Comparison of ENCODE assay signal across 10 cellular contexts in genomic region chr7:47783456-47784240, GRCh38.
DNase-seq lines count a peak whose midpoint lies in the region; ATAC-seq, FAIRE-seq and TF ChIP-seq lines count a peak whose summit lies in the region.
"Had no signal": no experiment of that assay in that cellular context is flagged by ENCODE, and none has a peak within 500 bp of the region (broad histone marks: within the 10 kb centered on the region; RNA-seq: fewer than 3 reads in every experiment).

No MANE protein-coding gene starts in this region.

- H3K4me1 Mint-ChIP-seq in astrocyte (ENCODE audit: low read depth, unreplicated experiment) = peaks cover 60% of the 10 kb centered on the region
- no peaks in the 10 kb centered on the region for H3K4me1 Mint-ChIP-seq in activated T-cell treated with anti-CD3 and anti-CD28 coated beads, Interleukin-2, amount 50 U/mL, for 72 hours (ENCODE audit: low read depth)
- H3K4me1 Mint-ChIP-seq: activated naive CD4-positive, alpha-beta T cell treated with anti-CD3 and anti-CD28 coated beads, Interleukin-2, amount 50 U/mL, for 24 hours had no signal

- peak overlapping the region; percentile 99 for H3K27ac Mint-ChIP-seq in astrocyte (ENCODE audit: unreplicated experiment)
- no peak overlapping the region for H3K27ac Mint-ChIP-seq in activated T-cell treated with anti-CD3 and anti-CD28 coated beads, Interleukin-2, amount 50 U/mL, for 72 hours
- H3K27ac Mint-ChIP-seq: activated naive CD4-positive, alpha-beta T cell treated with anti-CD3 and anti-CD28 coated beads, Interleukin-2, amount 50 U/mL, for 24 hours had no signal

- TF ChIP-seq CTCF in astrocyte (IDR thresholded peaks at IDR 0.05; ENCODE audit: insufficient read depth, low read depth, low read length) (no peak), right atrium auricular region (IDR thresholded peaks at IDR 0.05) (no peak)

- no peaks in the 10 kb centered on the region for H4K20me1 ChIP-seq in astrocyte (ENCODE audit: insufficient read depth, low read length)

- H3K27ac ChIP-seq in astrocyte (ENCODE audit: low read depth, low read length) (peak overlapping the region; percentile 99), right atrium auricular region (peak overlapping the region; percentile 72 to 74), skeletal muscle tissue (ENCODE audit: low read depth, low read length) (peak overlapping the region; percentile 21)

- H3K36me3 Mint-ChIP-seq in astrocyte (ENCODE audit: low read depth, unreplicated experiment) = no peaks in the 10 kb centered on the region
- H3K36me3 Mint-ChIP-seq in activated T-cell treated with anti-CD3 and anti-CD28 coated beads, Interleukin-2, amount 50 U/mL, for 72 hours (ENCODE audit: insufficient read depth in 2 of 2) = no peaks in the 10 kb centered on the region
- H3K36me3 Mint-ChIP-seq: activated naive CD4-positive, alpha-beta T cell treated with anti-CD3 and anti-CD28 coated beads, Interleukin-2, amount 50 U/mL, for 24 hours had no signal

- peak; percentile 76 for FAIRE-seq in astrocyte (lab: Jason Lieb, UNC)

- H3K9ac ChIP-seq in astrocyte (ENCODE audit: low read length) (peak overlapping the region; percentile 79), skeletal muscle tissue (ENCODE audit: low read depth in 1 of 3, low read length in 3 of 3) (peak overlapping the region in 1 of 3 donors; percentile 30)

- peak; percentile 100 for DNase-seq in H4 (ENCODE audit: low spot score)
- peak; percentile 99 for DNase-seq in astrocyte (ENCODE audit: low read depth)
- no peak for DNase-seq in right atrium auricular region (ENCODE audit: low spot score)
- no peak for DNase-seq in T-helper 9 cell
- no peak for DNase-seq in activated T-cell treated with anti-CD3 and anti-CD28 coated beads, Interleukin-2, amount 50 U/mL, for 72 hours
- DNase-seq in ureter (ENCODE audit: low spot score) = no peak
- DNase-seq: nucleus accumbens had no signal

- peaks cover 1% of the 10 kb centered on the region for H3K9me3 Mint-ChIP-seq in astrocyte (ENCODE audit: unreplicated experiment)
- no peaks in the 10 kb centered on the region for H3K9me3 Mint-ChIP-seq in activated T-cell treated with anti-CD3 and anti-CD28 coated beads, Interleukin-2, amount 50 U/mL, for 72 hours
- H3K9me3 Mint-ChIP-seq: activated naive CD4-positive, alpha-beta T cell treated with anti-CD3 and anti-CD28 coated beads, Interleukin-2, amount 50 U/mL, for 24 hours had no signal

- H3K9me3 ChIP-seq in astrocyte (ENCODE audit: insufficient read depth, low read depth, low read length) = no peaks in the 10 kb centered on the region
- H3K9me3 ChIP-seq in right atrium auricular region = no peaks in the 10 kb centered on the region
- H3K9me3 ChIP-seq in skeletal muscle tissue (ENCODE audit: control insufficient read depth in 3 of 3, low read length in 3 of 3) = no peaks in the 10 kb centered on the region

- peaks cover 54% of the 10 kb centered on the region for H3K4me1 ChIP-seq in astrocyte (ENCODE audit: insufficient read depth, low read length)
- peaks cover 0 to 15% of the 10 kb centered on the region in 2 donors for H3K4me1 ChIP-seq in right atrium auricular region
- H3K4me1 ChIP-seq in skeletal muscle tissue (ENCODE audit: control insufficient read depth in 3 of 3, insufficient read depth in 3 of 3, low read length in 3 of 3) = peaks cover 3 to 7% (median 4%) of the 10 kb centered on the region in 3 donors

- H3K4me2 ChIP-seq in astrocyte (ENCODE audit: low read length) = peak overlapping the region; percentile 68

- no peaks in the 10 kb centered on the region for H3K79me2 ChIP-seq in astrocyte (ENCODE audit: insufficient read depth, low read length)

- H3K36me3 ChIP-seq in astrocyte (ENCODE audit: insufficient read depth, low read length) (no peaks in the 10 kb centered on the region), right atrium auricular region (no peaks in the 10 kb centered on the region), skeletal muscle tissue (ENCODE audit: control insufficient read depth in 3 of 3, insufficient read depth in 3 of 3, low read length in 3 of 3) (no peaks in the 10 kb centered on the region)

- H2AFZ ChIP-seq in astrocyte (ENCODE audit: low read depth, low read length) = no peak overlapping the region

- H3K4me3 Mint-ChIP-seq in astrocyte (ENCODE audit: unreplicated experiment) = no peak overlapping the region
- H3K4me3 Mint-ChIP-seq in activated T-cell treated with anti-CD3 and anti-CD28 coated beads, Interleukin-2, amount 50 U/mL, for 72 hours = no peak overlapping the region
- H3K4me3 Mint-ChIP-seq: activated naive CD4-positive, alpha-beta T cell treated with anti-CD3 and anti-CD28 coated beads, Interleukin-2, amount 50 U/mL, for 24 hours had no signal

- ATAC-seq in activated T-cell treated with anti-CD3 and anti-CD28 coated beads, Interleukin-2, amount 50 U/mL, for 72 hours (replicated peaks in 1 of 2) = no peak
- no peak for ATAC-seq in activated CD4-positive, CD25-positive, alpha-beta regulatory T cell treated with anti-CD3 and anti-CD28 coated beads, Interleukin-2, amount 50 U/mL, for 24 hours

- H3K27me3 ChIP-seq in astrocyte (ENCODE audit: insufficient read depth, low read length) = no peaks in the 10 kb centered on the region
- no peaks in the 10 kb centered on the region for H3K27me3 ChIP-seq in right atrium auricular region
- H3K27me3 ChIP-seq in skeletal muscle tissue (ENCODE audit: control insufficient read depth in 3 of 3, insufficient read depth in 3 of 3, low read length in 3 of 3) = no peaks in the 10 kb centered on the region

- H3K27me3 Mint-ChIP-seq in astrocyte (ENCODE audit: low read depth, unreplicated experiment) = no peaks in the 10 kb centered on the region
- peaks cover 5% of the 10 kb centered on the region for H3K27me3 Mint-ChIP-seq in activated T-cell treated with anti-CD3 and anti-CD28 coated beads, Interleukin-2, amount 50 U/mL, for 72 hours (ENCODE audit: low read depth)

- H3K4me3 ChIP-seq in astrocyte (ENCODE audit: insufficient read depth, low read depth, low read length) = peak overlapping the region; percentile 20
- H3K4me3 ChIP-seq in right atrium auricular region = no peak overlapping the region
- H3K4me3 ChIP-seq in skeletal muscle tissue (ENCODE audit: low read length in 3 of 3) = peak overlapping the region in 1 of 3 donors; percentile 9

Comparison
In these comparisons a context has a peak if more than half of its experiments do, and no peak if none do; other contexts are left out.
1. DNase-seq: peak in H4 (single experiment) and astrocyte (single experiment); none in right atrium auricular region (single experiment), T-helper 9 cell (single experiment), activated T-cell treated with anti-CD3 and anti-CD28 coated beads, Interleukin-2, amount 50 U/mL, for 72 hours (0 of 2) and ureter (single experiment).
2. H3K27ac ChIP-seq: peak in every context shown above with its lines; median percentile 99 in astrocyte; 73 in right atrium auricular region; 21 in skeletal muscle tissue.